Comparison of ENCODE assay signal across 1 cellular context in genomic region chr12:120700863-120701262, GRCh38.
TF ChIP-seq lines count a peak whose summit lies in the region.

No MANE protein-coding gene starts in this region.

TF ChIP-seq in IMR-90, 13 proteins besides CTCF, POLR2A, EP300 and RAD21:
- TF ChIP-seq SMC3 (IDR thresholded peaks at IDR 0.05; ENCODE audit: low read depth, low read length) (no peak), RCOR1 (IDR thresholded peaks at IDR 0.05; ENCODE audit: insufficient replicate concordance, low read length) (no peak), MAFK (IDR thresholded peaks at IDR 0.05; ENCODE audit: low read depth, low read length) (no peak), FOS (IDR thresholded peaks at IDR 0.05; ENCODE audit: low read depth, low read length) (no peak), CEBPB (IDR thresholded peaks at IDR 0.05; ENCODE audit: low read depth, low read length) (no peak), CHD1 (IDR thresholded peaks at IDR 0.05; ENCODE audit: low read depth, low read length) (no peak), NFE2L2 (IDR thresholded peaks at IDR 0.05; ENCODE audit: low read depth, low read length) (no peak), RFX5 (IDR thresholded peaks at IDR 0.05; ENCODE audit: low read depth, low read length) (no peak)
- TF ChIP-seq, protein P1, sequence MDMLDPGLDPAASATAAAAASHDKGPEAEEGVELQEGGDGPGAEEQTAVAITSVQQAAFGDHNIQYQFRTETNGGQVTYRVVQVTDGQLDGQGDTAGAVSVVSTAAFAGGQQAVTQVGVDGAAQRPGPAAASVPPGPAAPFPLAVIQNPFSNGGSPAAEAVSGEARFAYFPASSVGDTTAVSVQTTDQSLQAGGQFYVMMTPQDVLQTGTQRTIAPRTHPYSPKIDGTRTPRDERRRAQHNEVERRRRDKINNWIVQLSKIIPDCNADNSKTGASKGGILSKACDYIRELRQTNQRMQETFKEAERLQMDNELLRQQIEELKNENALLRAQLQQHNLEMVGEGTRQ (IDR thresholded peaks at IDR 0.05; ENCODE audit: low read depth, low read length): no peak
